29 cellular contexts compared by ENCODE assay signal in genomic region chr2:240511351-240512108, GRCh38. TPM values are rescaled to one million over a fixed set of nuclear protein-coding genes. Genes with fewer than 3 reads are reported as not detected.
A peak's percentile ranks its signal among the peaks of the same experiment; 100 is the strongest.
DNase-seq lines count a peak whose midpoint lies in the region; ATAC-seq, FAIRE-seq and TF ChIP-seq lines count a peak whose summit lies in the region.
"Had no signal": no experiment of that assay in that cellular context is flagged by ENCODE, and none has a peak within 500 bp of the region (broad histone marks: within the 10 kb centered on the region; RNA-seq: fewer than 3 reads in every experiment).

No MANE protein-coding gene starts in this region.

- H3K79me1 ChIP-seq in H9 (ENCODE audit: insufficient read depth, low read depth, low read length, poor library complexity, severe bottlenecking) (no peaks in the 10 kb centered on the region), trophoblast cell (ENCODE audit: low read length) (no peaks in the 10 kb centered on the region)

- H3K14ac ChIP-seq in H9 (ENCODE audit: insufficient read depth, low read length) (no peak overlapping the region; the same call in 1 of the 2 replicates), trophoblast cell (ENCODE audit: low read length) (no peak overlapping the region)

- H3K27me3 ChIP-seq in H9 (ENCODE audit: insufficient read depth, low read length): no peaks in the 10 kb centered on the region
- no peaks in the 10 kb centered on the region for H3K27me3 ChIP-seq in trophoblast cell (ENCODE audit: insufficient read depth, low read length)
- no peaks in the 10 kb centered on the region for H3K27me3 ChIP-seq in A673 (replicated peaks; ENCODE audit: insufficient read depth, low read depth, low read length, poor library complexity)
- H3K27me3 ChIP-seq: ovary, Peyer's patch, suprapubic skin, uterus had no signal

- no peak overlapping the region for H2BK20ac ChIP-seq in H9 (ENCODE audit: low read depth, low read length, poor library complexity, severe bottlenecking)

- H3K27ac Mint-ChIP-seq in H9: peak overlapping the region in 1 of 3 experiments; percentile 83; a peak in 1 of 7 replicates
- H3K27ac Mint-ChIP-seq: activated naive CD8-positive, alpha-beta T cell; CD4-positive, alpha-beta T cell; HFFc6; IgD-negative memory B cell; nephron had no signal

- H3K79me2 ChIP-seq in H9 (ENCODE audit: insufficient read depth, low read length): no peaks in the 10 kb centered on the region
- H3K79me2 ChIP-seq in trophoblast cell (ENCODE audit: control insufficient read depth, insufficient read depth, low read length, poor library complexity): no peaks in the 10 kb centered on the region

- H2BK12ac ChIP-seq in H9 (ENCODE audit: insufficient read length, low read depth, low read length) (no peak overlapping the region), trophoblast cell (ENCODE audit: low read length) (no peak overlapping the region)

- no peak overlapping the region for H2AK5ac ChIP-seq in H9 (ENCODE audit: insufficient read length, low read length)
- H2AK5ac ChIP-seq in trophoblast cell (ENCODE audit: low read length): no peak overlapping the region

- no peaks in the 10 kb centered on the region for H3K23me2 ChIP-seq in H9 (ENCODE audit: insufficient read length, low read depth, low read length, poor library complexity, severe bottlenecking)

- TF ChIP-seq CTCF in H9 (conservative IDR thresholded peaks at IDR 0.05) (no peak), kidney (IDR thresholded peaks at IDR 0.05; ENCODE audit: borderline replicate concordance, extremely low read depth, insufficient read depth) (no peak), A673 (conservative IDR thresholded peaks at IDR 0.05; ENCODE audit: low read depth, low read length) (no peak)

- peak; percentile 12 for DNase-seq in activated T-cell treated with anti-CD3 and anti-CD28 coated beads, Interleukin-2, amount 50 U/mL, for 1 hour
- DNase-seq in activated T-cell treated with anti-CD3 and anti-CD28 coated beads, Interleukin-2, amount 50 U/mL, for 4 hours: no peak
- DNase-seq in H9: peak; percentile 22
- peak; percentile 59 for DNase-seq in kidney
- peak; percentile 78 to 82 for DNase-seq in trophoblast cell
- no peak for DNase-seq in Kasumi-1 (lab: John Stamatoyannopoulos, UW)
- DNase-seq in midbrain (lab: John Stamatoyannopoulos, UW): no peak
- no peak for DNase-seq in A673 (ENCODE audit: low spot score)
- DNase-seq: activated CD4-positive, alpha-beta T cell treated with anti-CD3 and anti-CD28 coated beads for 1 hour; CD4-positive, alpha-beta T cell; HFFc6; hypothalamus; left ventricle myocardium inferior; NCI-H146; NCI-H446; NCI-H774; ovary; SHP77; stimulated activated naive CD4-positive, alpha-beta T cell treated with Interleukin-2 at 50 U/mL for 16 hours; T-helper 2 cell; uterus had no signal

- H3K4me1 ChIP-seq in H9 (ENCODE audit: insufficient read depth, low read length) (no peaks in the 10 kb centered on the region), kidney (ENCODE audit: control insufficient read depth in 1 of 2, insufficient read depth in 1 of 2, low read depth in 1 of 2, low read length in 2 of 2) (no peaks in the 10 kb centered on the region), trophoblast cell (ENCODE audit: control insufficient read depth in 1 of 2, insufficient read depth in 2 of 2, low read length in 2 of 2) (no peaks in the 10 kb centered on the region), A673 (ENCODE audit: insufficient read depth, low read length, poor library complexity, severe bottlenecking) (no peaks in the 10 kb centered on the region)
- H3K4me1 ChIP-seq: A549, uterus had no signal

- no CpG with 5 or more reads among the region's 31 CpGs for WGBS in H9 (ENCODE audit: extremely low coverage, insufficient read length, low lambda C conversion rate)
- WGBS in trophoblast cell (ENCODE audit: extremely low coverage, insufficient coverage, insufficient read length): no CpG with 5 or more reads among the region's 31 CpGs

- CTCF ChIA-PET in A673 (lab: Charles Lee): no interaction called here

- H3K4me2 ChIP-seq in H9 (ENCODE audit: insufficient read depth, insufficient read length, low read length) (no peak overlapping the region), trophoblast cell (ENCODE audit: low read length) (no peak overlapping the region)
- H3K4me2 ChIP-seq: A549 had no signal

- H3K23ac ChIP-seq in H9 (ENCODE audit: insufficient read length, low read depth, low read length): no peak overlapping the region
- H3K23ac ChIP-seq in trophoblast cell (ENCODE audit: low read length): no peak overlapping the region

- no peak for ATAC-seq in activated T-cell treated with anti-CD3 and anti-CD28 coated beads, Interleukin-2, amount 50 U/mL, for 4 hours
- ATAC-seq: A549 had no signal

- H3K36me3 Mint-ChIP-seq in activated T-cell treated with anti-CD3 and anti-CD28 coated beads, Interleukin-2, amount 50 U/mL, for 4 hours (ENCODE audit: insufficient read depth): peaks cover 25% of the 10 kb centered on the region
- no peaks in the 10 kb centered on the region for H3K36me3 Mint-ChIP-seq in H9 (ENCODE audit: insufficient read depth in 1 of 3, low read depth in 3 of 3)

- no peaks in the 10 kb centered on the region for H3K27me3 Mint-ChIP-seq in activated T-cell treated with anti-CD3 and anti-CD28 coated beads, Interleukin-2, amount 50 U/mL, for 4 hours (ENCODE audit: low read depth)
- peaks cover 3% of the 10 kb centered on the region for H3K27me3 Mint-ChIP-seq in H9 (ENCODE audit: low read depth)
- H3K27me3 Mint-ChIP-seq: activated naive CD8-positive, alpha-beta T cell; CD4-positive, alpha-beta T cell; IgD-negative memory B cell had no signal

- intact Hi-C loops in kidney (cut with DNase I) (no loop called here), A673 (cut with micrococcal nuclease; ENCODE audit: unreplicated experiment) (no loop called here)

- H3K4ac ChIP-seq in H9 (ENCODE audit: low read depth, low read length) (no peak overlapping the region), trophoblast cell (ENCODE audit: low read depth, low read length) (no peak overlapping the region)

- POLR2A ChIA-PET in A673 (lab: Charles Lee; ENCODE audit: low non-redundant PET): no interaction called here

- H3K56ac ChIP-seq in H9 (ENCODE audit: insufficient read length, low read depth, low read length): no peak overlapping the region

- no peak overlapping the region for H3K27ac ChIP-seq in H9 (ENCODE audit: insufficient read length, low read depth, low read length)
- no peak overlapping the region for H3K27ac ChIP-seq in kidney (ENCODE audit: low read depth in 2 of 2, low read length in 2 of 2)
- peak overlapping the region; percentile 12 for H3K27ac ChIP-seq in trophoblast cell (ENCODE audit: low read depth, low read length)
- no peak overlapping the region for H3K27ac ChIP-seq in A673 (ENCODE audit: low read depth, low read length, poor library complexity, severe bottlenecking)
- H3K27ac ChIP-seq: A549, epithelial cell of prostate, left ventricle myocardium inferior, ovary, Peyer's patch, skin epidermis, suprapubic skin, uterus had no signal

- H3K36me3 ChIP-seq in kidney (ENCODE audit: control insufficient read depth in 1 of 2, insufficient read depth in 2 of 2, low read length in 2 of 2) (peaks cover 0 to 8% of the 10 kb centered on the region in 2 donors), trophoblast cell (ENCODE audit: control insufficient read depth in 1 of 2, insufficient read depth in 2 of 2, low read length in 2 of 2) (no peaks in the 10 kb centered on the region), A673 (ENCODE audit: insufficient read depth, low read length, poor library complexity, severe bottlenecking) (no peaks in the 10 kb centered on the region)
- H3K36me3 ChIP-seq: ovary, uterus had no signal

- H3K18ac ChIP-seq in H9 (ENCODE audit: insufficient read length, low read depth, low read length) (no peak overlapping the region), trophoblast cell (ENCODE audit: low read length) (no peak overlapping the region)

- FAIRE-seq in kidney (lab: Jason Lieb, UNC): no peak
- FAIRE-seq: A549 had no signal

- H2BK120ac ChIP-seq in H9 (ENCODE audit: low read depth, low read length, poor library complexity, severe bottlenecking) (no peak overlapping the region), trophoblast cell (ENCODE audit: insufficient read depth, low read length, poor library complexity) (no peak overlapping the region)

- H3K4me3 Mint-ChIP-seq in activated T-cell treated with anti-CD3 and anti-CD28 coated beads, Interleukin-2, amount 50 U/mL, for 4 hours: no peak overlapping the region
- no peak overlapping the region for H3K4me3 Mint-ChIP-seq in H9
- H3K4me3 Mint-ChIP-seq: activated naive CD8-positive, alpha-beta T cell; CD4-positive, alpha-beta T cell; HFFc6; IgD-negative memory B cell; nephron had no signal

- H4K91ac ChIP-seq in H9 (ENCODE audit: insufficient read length, low read depth, low read length) (no peak overlapping the region), trophoblast cell (ENCODE audit: low read depth, low read length) (peak overlapping the region; percentile 12)

- H4K12ac ChIP-seq in trophoblast cell (ENCODE audit: low read depth, low read length): no peak overlapping the region

- H3K9me3 Mint-ChIP-seq in activated T-cell treated with anti-CD3 and anti-CD28 coated beads, Interleukin-2, amount 50 U/mL, for 4 hours: no peaks in the 10 kb centered on the region
- H3K9me3 Mint-ChIP-seq in H9: 0 out of 5 replicates have a peak, but pooled peaks cover 0 to 2% of the 10 kb centered on the region in 2 experiments
- H3K9me3 Mint-ChIP-seq: CD4-positive, alpha-beta T cell; HFFc6; IgD-negative memory B cell; nephron had no signal

- H4K8ac ChIP-seq in H9 (replicated peaks; ENCODE audit: insufficient read length, low read depth, low read length): no peak overlapping the region
- H4K8ac ChIP-seq in trophoblast cell (ENCODE audit: low read depth, low read length): no peak overlapping the region

- H3K9me3 ChIP-seq in H9 (ENCODE audit: control insufficient read depth, low read depth, low read length) (no peaks in the 10 kb centered on the region), kidney (ENCODE audit: control insufficient read depth in 1 of 2, low read length in 2 of 2) (no peaks in the 10 kb centered on the region), trophoblast cell (ENCODE audit: insufficient read depth, low read depth, low read length) (peaks cover 6% of the 10 kb centered on the region), A673 (ENCODE audit: low read depth, low read length, poor library complexity, severe bottlenecking) (no peaks in the 10 kb centered on the region)
- H3K9me3 ChIP-seq: A549, left ventricle myocardium inferior, ovary, Peyer's patch, suprapubic skin, uterus had no signal

- H3K4me3 ChIP-seq in kidney (ENCODE audit: low read length in 2 of 2): no peak overlapping the region
- no peak overlapping the region for H3K4me3 ChIP-seq in trophoblast cell (ENCODE audit: low read depth, low read length)
- no peak overlapping the region for H3K4me3 ChIP-seq in A673 (ENCODE audit: low read depth, low read length, poor library complexity, severe bottlenecking)
- H3K4me3 ChIP-seq: A549, left ventricle myocardium inferior, ovary, Peyer's patch, skin epidermis, suprapubic skin, uterus had no signal

- H3K4me1 Mint-ChIP-seq in activated T-cell treated with anti-CD3 and anti-CD28 coated beads, Interleukin-2, amount 50 U/mL, for 4 hours (ENCODE audit: low read depth): peaks cover 14% of the 10 kb centered on the region
- H3K4me1 Mint-ChIP-seq in H9: peaks cover 0 to 2% of the 10 kb centered on the region in 2 experiments; a peak in 1 of 4 replicates
- H3K4me1 Mint-ChIP-seq: nephron had no signal

- H2AFZ ChIP-seq in H9 (ENCODE audit: low read length): no peak overlapping the region
- no peak overlapping the region for H2AFZ ChIP-seq in trophoblast cell (ENCODE audit: insufficient read depth, low read length, poor library complexity)

- H2BK15ac ChIP-seq in H9 (ENCODE audit: low read depth, low read length): no peak overlapping the region

- H4K5ac ChIP-seq in H9 (ENCODE audit: insufficient read length, low read depth, low read length): no peak overlapping the region

- H3T11ph ChIP-seq in H9 (ENCODE audit: low read length): no peak overlapping the region

- no peaks in the 10 kb centered on the region for H4K20me1 ChIP-seq in H9 (ENCODE audit: control insufficient read depth, insufficient read depth, insufficient read length)

- no TSS peak for BruUV-seq in A673 (replicated peaks; lab: Mats Ljungman, UMichigan)

- no peak overlapping the region for H2BK5ac ChIP-seq in H9 (ENCODE audit: insufficient read length, low read length)
- H2BK5ac ChIP-seq in trophoblast cell (ENCODE audit: low read depth, low read length, poor library complexity): no peak overlapping the region

- H3K9ac ChIP-seq in H9 (ENCODE audit: extremely low read depth, insufficient read length, low read length) (no peak overlapping the region), kidney (ENCODE audit: low read length in 2 of 2) (no peak overlapping the region), trophoblast cell (ENCODE audit: low read length) (no peak overlapping the region)

RNA-seq across cellular contexts. Expression of gene ANKMY1, which starts 46.3 kb away (rescaled TPM):
- 10 to 100 TPM; 15.7 to 17.2 (median 15.8) TPM for total RNA-seq in activated T-cell treated with anti-CD3 and anti-CD28 coated beads, Interleukin-2, amount 50 U/mL, for 4 hours
- total RNA-seq in H9 (2021): 8.6 and 13.7 TPM in 2 replicates
- 22.1 TPM for total RNA-seq in kidney
- polyA plus RNA-seq in kidney (ENCODE audit: insufficient read depth, low read depth, low replicate concordance): 3.0 TPM
- polyA plus RNA-seq in trophoblast cell (2013): 4.7 and 5.0 TPM in 2 replicates
- 21.0 and 21.8 TPM in 2 replicates for total RNA-seq in A673 (2021)

RNA-seq across cellular contexts. Expression of gene DUSP28, which starts 48.6 kb away (rescaled TPM):
- total RNA-seq in activated T-cell treated with anti-CD3 and anti-CD28 coated beads, Interleukin-2, amount 50 U/mL, for 4 hours: 1 to 10 TPM; 5.7 to 6.1 (median 5.9) TPM
- total RNA-seq in H9 (2021) (1.6 and 2.9 TPM in 2 replicates), kidney (7.0 TPM), A673 (2021) (4.9 and 5.1 TPM in 2 replicates)
- 5.9 TPM for polyA plus RNA-seq in kidney (ENCODE audit: insufficient read depth, low read depth, low replicate concordance)
- polyA plus RNA-seq in trophoblast cell (2013): 3.2 and 3.3 TPM in 2 replicates

RNA-seq across cellular contexts. Expression of gene RNPEPL1, which starts 56.8 kb away (rescaled TPM):
- 10 to 100 TPM; 40.9 to 46.0 (median 42.9) TPM for total RNA-seq in activated T-cell treated with anti-CD3 and anti-CD28 coated beads, Interleukin-2, amount 50 U/mL, for 4 hours
- total RNA-seq in H9 (2021) (22.5 and 24.7 TPM in 2 replicates), kidney (77.4 TPM), A673 (2021) (26.5 and 29.4 TPM in 2 replicates)
- 65.4 TPM for polyA plus RNA-seq in kidney (ENCODE audit: insufficient read depth, low read depth, low replicate concordance)
- 43.3 and 44.3 TPM in 2 replicates for polyA plus RNA-seq in trophoblast cell (2013)

Comparison
In these comparisons a context has a peak if more than half of its experiments do, and no peak if none do; other contexts are left out.
1. DNase-seq: peak in activated T-cell treated with anti-CD3 and anti-CD28 coated beads, Interleukin-2, amount 50 U/mL, for 1 hour (single experiment), H9 (single experiment), kidney (single experiment) and trophoblast cell (2 of 2); none in activated T-cell treated with anti-CD3 and anti-CD28 coated beads, Interleukin-2, amount 50 U/mL, for 4 hours (single experiment), Kasumi-1 (0 of 2), midbrain (single experiment) and A673 (single experiment).